In genomic region chr3:189273736-189274135, GRCh38 we compare ENCODE assay signal across 17 cellular contexts.
DNase-seq lines count a peak whose midpoint lies in the region; ATAC-seq and TF ChIP-seq lines count a peak whose summit lies in the region.
"Had no signal": no experiment of that assay in that cellular context is flagged by ENCODE, and none has a peak within 500 bp of the region (broad histone marks: within the 10 kb centered on the region; RNA-seq: fewer than 3 reads in every experiment).

No MANE protein-coding gene starts in this region.

- ATAC-seq in GM18873 (IDR thresholded peaks at IDR 0.05; ENCODE audit: low FRiP score, unreplicated experiment) (no peak), HG02870 (IDR thresholded peaks at IDR 0.05; ENCODE audit: unreplicated experiment) (no peak)
- ATAC-seq: HepG2 had no signal

- H3K27me3 Mint-ChIP-seq in Caco-2 (ENCODE audit: insufficient read depth, unreplicated experiment): no peaks in the 10 kb centered on the region

- H3K9me3 ChIP-seq in Caco-2 (no peaks in the 10 kb centered on the region), adipocyte (ENCODE audit: control insufficient read depth, low read length) (no peaks in the 10 kb centered on the region), sigmoid colon (no peaks in the 10 kb centered on the region)
- H3K9me3 ChIP-seq: BE2C, SJCRH30 had no signal

- no peak overlapping the region for H3K9ac ChIP-seq in adipocyte (ENCODE audit: low read length)
- H3K9ac ChIP-seq: KMS-11 had no signal

- no TSS peak for BruUV-seq in Caco-2 (replicated peaks; lab: Mats Ljungman, UMichigan)

- POLR2A ChIA-PET in Caco-2 (lab: Charles Lee): no interaction called here

- H3K4me3 Mint-ChIP-seq in Caco-2 (ENCODE audit: unreplicated experiment): no peak overlapping the region
- H3K4me3 Mint-ChIP-seq: CD4-positive, alpha-beta memory T cell had no signal

- TF ChIP-seq CTCF in Caco-2 (IDR thresholded peaks at IDR 0.05; ENCODE audit: insufficient read depth in 1 of 2, low read depth in 1 of 2, low read length in 1 of 2, severe bottlenecking in 1 of 2, unreplicated experiment in 1 of 2) (no peak), sigmoid colon (IDR thresholded peaks at IDR 0.05) (no peak)

- H3K4me1 Mint-ChIP-seq in Caco-2 (ENCODE audit: low read depth, unreplicated experiment): peaks cover 13% of the 10 kb centered on the region

- no peak overlapping the region for H3K27ac ChIP-seq in sigmoid colon
- H3K27ac ChIP-seq: KMS-11, SJCRH30 had no signal

- no peaks in the 10 kb centered on the region for H3K36me3 ChIP-seq in Caco-2 (ENCODE audit: control insufficient read depth, insufficient read depth, low read length)
- no peaks in the 10 kb centered on the region for H3K36me3 ChIP-seq in adipocyte (ENCODE audit: control insufficient read depth, insufficient read depth, low read length, severe bottlenecking)
- H3K36me3 ChIP-seq in sigmoid colon: no peaks in the 10 kb centered on the region
- H3K36me3 ChIP-seq: BE2C, SJCRH30 had no signal

- no peaks in the 10 kb centered on the region for H3K36me3 Mint-ChIP-seq in Caco-2 (ENCODE audit: insufficient read depth, unreplicated experiment)
- H3K36me3 Mint-ChIP-seq: CD4-positive, alpha-beta memory T cell had no signal

- H3K9me3 Mint-ChIP-seq in Caco-2 (ENCODE audit: unreplicated experiment): no peaks in the 10 kb centered on the region

- DNase-seq in Caco-2: no peak
- peak; percentile 49 for DNase-seq in M059J (ENCODE audit: low read depth)
- DNase-seq in adipocyte (ENCODE audit: low read depth): peak; percentile 52
- peak; percentile 25 for DNase-seq in kidney tubule cell (ENCODE audit: low spot score)
- DNase-seq in sigmoid colon: no peak
- DNase-seq in globus pallidus (ENCODE audit: low spot score): no peak
- DNase-seq: BE2C; CD4-positive, alpha-beta memory T cell; DND-41; NCI-H1105 treated with DMSO at 0.1 percent for 48 hours; NCI-H2029 treated with DMSO at 0.1 percent for 48 hours; NCI-H510A; SJCRH30 had no signal

- WGBS in sigmoid colon, 2 donors: 93 to 100% methylated on average over 1 of the region's 1 CpG

- CTCF ChIA-PET in Caco-2 (lab: Charles Lee): interaction anchor here (1.4 to 1.8 kb wide), 2 partner anchors 31 to 674 kb away, joined by 6 to 16 read pairs; no protein-coding TSS in a partner anchor

- H3K27me3 ChIP-seq in Caco-2 (replicated peaks; ENCODE audit: control insufficient read depth, insufficient read depth, low read length) (no peaks in the 10 kb centered on the region), adipocyte (replicated peaks; ENCODE audit: control insufficient read depth, insufficient read depth, low read length) (no peaks in the 10 kb centered on the region), sigmoid colon (no peaks in the 10 kb centered on the region)
- H3K27me3 ChIP-seq: SJCRH30 had no signal

- no peak for TF ChIP-seq EP300 in sigmoid colon (IDR thresholded peaks at IDR 0.05)

- TF ChIP-seq POLR2A in sigmoid colon (IDR thresholded peaks at IDR 0.05): no peak

- intact Hi-C loops in Caco-2 (cut with micrococcal nuclease; ENCODE audit: unreplicated experiment): loop anchor here (5.0 to 10.0 kb wide), 4 partner anchors 84 to 379 kb away; no protein-coding TSS in a partner anchor
- intact Hi-C loops in sigmoid colon (cut with DNase I): no loop called here

- peak overlapping the region; percentile 34 for H3K27ac Mint-ChIP-seq in Caco-2 (ENCODE audit: unreplicated experiment)
- H3K27ac Mint-ChIP-seq: CD4-positive, alpha-beta memory T cell had no signal

- H3K4me3 ChIP-seq in Caco-2 (ENCODE audit: low read depth, low read length) (no peak overlapping the region), adipocyte (ENCODE audit: low read length) (no peak overlapping the region), sigmoid colon (no peak overlapping the region)
- H3K4me3 ChIP-seq: SJCRH30 had no signal

- H3K4me1 ChIP-seq in Caco-2: no peaks in the 10 kb centered on the region
- peaks cover 21% of the 10 kb centered on the region for H3K4me1 ChIP-seq in adipocyte (ENCODE audit: control insufficient read depth, insufficient read depth, low read length)
- H3K4me1 ChIP-seq in sigmoid colon: peaks cover 0 to 20% (median 9%) of the 10 kb centered on the region in 4 donors
- H3K4me1 ChIP-seq: BE2C had no signal

Comparison
In these comparisons a context has a peak if more than half of its experiments do, and no peak if none do; other contexts are left out.
1. DNase-seq: peak in M059J (single experiment), adipocyte (single experiment) and kidney tubule cell (single experiment); none in Caco-2 (0 of 2), sigmoid colon (single experiment) and globus pallidus (single experiment).